ENCODE assay signal across 24 cellular contexts in genomic region chr6:116263353-116263752, GRCh38. TPM values are rescaled to one million over a fixed set of nuclear protein-coding genes. Genes with fewer than 3 reads are reported as not detected.
DNase-seq lines count a peak whose midpoint lies in the region; ATAC-seq, FAIRE-seq and TF ChIP-seq lines count a peak whose summit lies in the region.
"Had no signal": no experiment of that assay in that cellular context is flagged by ENCODE, and none has a peak within 500 bp of the region (broad histone marks: within the 10 kb centered on the region; RNA-seq: fewer than 3 reads in every experiment).

No MANE protein-coding gene starts in this region.

- POLR2A ChIA-PET in HepG2 (lab: Yijun Ruan, JAX), result no interaction called here
- POLR2A ChIA-PET in HEK293 (lab: Yijun Ruan, JAX), result no interaction called here
- POLR2A ChIA-PET in K562 (lab: Yijun Ruan, JAX), result no interaction called here

- peak; percentile 32 for FAIRE-seq in HepG2 (lab: Jason Lieb, UNC)
- FAIRE-seq in K562 (lab: Jason Lieb, UNC), result peak; percentile 48
- FAIRE-seq: A204.1, GM18507 had no signal

- BruUV-seq in HepG2 (replicated peaks; lab: Mats Ljungman, UMichigan) (no TSS peak), K562 (replicated peaks; lab: Mats Ljungman, UMichigan) (no TSS peak)

- H3K27me3 ChIP-seq in HepG2 (ENCODE audit: control insufficient read depth in 1 of 2, insufficient read depth in 2 of 2, low read length in 2 of 2) (no peaks in the 10 kb centered on the region), right lobe of liver (no peaks in the 10 kb centered on the region), K562 (ENCODE audit: control insufficient read depth in 2 of 2, insufficient read depth in 2 of 2, low read length in 2 of 2) (no peaks in the 10 kb centered on the region)
- H3K27me3 ChIP-seq: BE2C, BLaER1 had no signal

- H4K20me1 ChIP-seq in HepG2 (ENCODE audit: insufficient read depth, low read length) (no peaks in the 10 kb centered on the region), K562 (replicated peaks; ENCODE audit: control insufficient read depth, insufficient read depth, low read length) (no peaks in the 10 kb centered on the region)
- H4K20me1 ChIP-seq: BLaER1 had no signal

- TF ChIP-seq CTCF in HepG2 (CRISPR knock-in tag; IDR thresholded peaks at IDR 0.05), result no peak
- TF ChIP-seq CTCF in right lobe of liver (IDR thresholded peaks at IDR 0.05), result no peak
- TF ChIP-seq CTCF in HEK293 (tag by site-specific recombination; IDR thresholded peaks at IDR 0.05), result no peak
- no peak for TF ChIP-seq CTCF in K562 (IDR thresholded peaks at IDR 0.05 in 2 of 3, conservative IDR thresholded peaks at IDR 0.05 in 1 of 3; ENCODE audit: insufficient read depth in 2 of 3, low read depth in 1 of 3, low read length in 3 of 3)

- H3K27ac ChIP-seq in HepG2 (ENCODE audit: extremely low read length, insufficient read depth, low read length) (no peak overlapping the region), right lobe of liver (no peak overlapping the region), HEK293 (ENCODE audit: extremely low read depth, low read depth, low read length) (no peak overlapping the region), K562 (ENCODE audit: extremely low read depth, low read depth, low read length) (no peak overlapping the region)
- H3K27ac ChIP-seq: BLaER1 had no signal

- CTCF ChIA-PET in HepG2 (lab: Yijun Ruan, JAX; ENCODE audit: low intra/inter-chr PET ratio, low total read pairs), result no interaction called here
- CTCF ChIA-PET in HEK293 (lab: Yijun Ruan, JAX), result interaction anchor here (1.7 kb wide), 1 partner anchor 24 kb away, joined by 6 read pairs; no protein-coding TSS in a partner anchor
- CTCF ChIA-PET in K562 (lab: Yijun Ruan, JAX; ENCODE audit: low intra/inter-chr PET ratio), result no interaction called here

- H3K4me3 ChIP-seq in HepG2 (replicated peaks in 1 of 3; ENCODE audit: insufficient read depth in 1 of 3, low read depth in 2 of 3, low read length in 3 of 3) (no peak overlapping the region), right lobe of liver (no peak overlapping the region), HEK293 (ENCODE audit: low read depth, low read length) (no peak overlapping the region), K562 (no peak overlapping the region)
- H3K4me3 ChIP-seq: BLaER1 had no signal

- TF ChIP-seq RAD21 in HepG2 (CRISPR knock-in tag; IDR thresholded peaks at IDR 0.05) (no peak), K562 (CRISPR knock-in tag; conservative IDR thresholded peaks at IDR 0.05 in 1 of 2, IDR thresholded peaks at IDR 0.05 in 1 of 2) (no peak)

- intact Hi-C loops in HepG2 (cut with micrococcal nuclease; ENCODE audit: unreplicated experiment) (no loop called here), right lobe of liver (cut with DNase I) (no loop called here), K562 (cut with micrococcal nuclease) (no loop called here)

- 100% methylated on average over 1 of the region's 1 CpG for WGBS in HepG2 (ENCODE audit: low lambda C conversion rate)
- 100% methylated on average over 1 of the region's 1 CpG for WGBS in right lobe of liver (ENCODE audit: insufficient coverage, low coverage, low lambda C conversion rate, missing lambda C conversion rate)
- 35% methylated on average over 1 of the region's 1 CpG for WGBS in K562 (ENCODE audit: insufficient coverage, low coverage, missing lambda C conversion rate)

- in situ Hi-C loops in HepG2 (cut with HindIII; ENCODE audit: extremely low pct_ligation_motif_present, low pct_unique_long_range_greater_than_20kb), result no loop called here
- in situ Hi-C loops in K562 (cut with MboI), result loop anchor here (10.0 kb wide), 1 partner anchor 271 kb away; no protein-coding TSS in a partner anchor

- no peak for TF ChIP-seq EP300 in HepG2 (IDR thresholded peaks at IDR 0.05; ENCODE audit: low read depth in 2 of 2, low read length in 2 of 2)
- TF ChIP-seq EP300 in HepG2 (CRISPR knock-in tag; IDR thresholded peaks at IDR 0.05; ENCODE audit: borderline replicate concordance), result no peak
- no peak for TF ChIP-seq EP300 in K562 (IDR thresholded peaks at IDR 0.05; ENCODE audit: low read length)

- ATAC-seq in HepG2, result no peak
- no peak for ATAC-seq in right lobe of liver
- no peak for ATAC-seq in K562

- H3K4me1 ChIP-seq in HepG2 (ENCODE audit: insufficient read depth, low read length), result peaks cover 6% of the 10 kb centered on the region; the same call in 1 of the 2 replicates
- H3K4me1 ChIP-seq in right lobe of liver, result peaks cover 0 to under 1% (median 0%) of the 10 kb centered on the region in 4 donors
- H3K4me1 ChIP-seq in HEK293 (ENCODE audit: control insufficient read depth, insufficient read depth, low read length), result no peaks in the 10 kb centered on the region
- H3K4me1 ChIP-seq in K562 (replicated peaks in 1 of 2; ENCODE audit: control insufficient read depth in 2 of 2, insufficient read depth in 2 of 2, low read length in 2 of 2), result no peaks in the 10 kb centered on the region
- H3K4me1 ChIP-seq: BE2C had no signal

- H3K9ac ChIP-seq in HepG2 (ENCODE audit: insufficient read depth, low read depth, low read length) (no peak overlapping the region), K562 (ENCODE audit: insufficient read depth in 1 of 2, low read depth in 2 of 2, low read length in 2 of 2) (no peak overlapping the region)
- H3K9ac ChIP-seq: BLaER1 had no signal

- H3K4me2 ChIP-seq in HepG2 (ENCODE audit: low read depth, low read length) (no peak overlapping the region), K562 (ENCODE audit: insufficient read depth, low read length) (no peak overlapping the region)
- H3K4me2 ChIP-seq: BLaER1 had no signal

- DNase-seq in HepG2 (ENCODE audit: low spot score) (no peak), right lobe of liver (no peak), K562 (ENCODE audit: extremely low read depth in 1 of 4, low spot score in 3 of 4) (no peak), GM03348 (ENCODE audit: low spot score) (no peak)
- DNase-seq in stimulated activated naive CD4-positive, alpha-beta T cell (lab: John Stamatoyannopoulos, UW), result no peak
- DNase-seq: 8988T; ACHN; BE2C; C1 segment of cervical spinal cord; CD4-positive, alpha-beta memory T cell; CD4-positive, CD25-positive, alpha-beta regulatory T cell; CD8-positive, alpha-beta memory T cell; COR-L47; DMS 273 treated with DMSO at 0.1 percent for 48 hours; DMS153; DMS53; DMS79; DND-41; EL; GDM1 had no signal

- H3K79me2 ChIP-seq in HepG2 (ENCODE audit: insufficient read depth, low read length) (no peaks in the 10 kb centered on the region), K562 (ENCODE audit: control insufficient read depth, insufficient read depth, low read length) (no peaks in the 10 kb centered on the region)

- no peak overlapping the region for H2AFZ ChIP-seq in HepG2 (ENCODE audit: low read length)
- H2AFZ ChIP-seq in K562 (ENCODE audit: low read depth, low read length), result no peak overlapping the region

- TF ChIP-seq POLR2A in HepG2 (IDR thresholded peaks at IDR 0.05; ENCODE audit: insufficient read depth in 1 of 2, low read depth in 2 of 2, low read length in 2 of 2) (no peak), right lobe of liver (IDR thresholded peaks at IDR 0.05) (no peak), K562 (conservative IDR thresholded peaks at IDR 0.05) (no peak)

- no peaks in the 10 kb centered on the region; a peak in 2 of 5 replicates for H3K36me3 ChIP-seq in HepG2 (replicated peaks in 1 of 2; ENCODE audit: control insufficient read depth in 1 of 2, insufficient read depth in 2 of 2, low read length in 2 of 2)
- H3K36me3 ChIP-seq in right lobe of liver, result no peaks in the 10 kb centered on the region
- peaks cover 0 to 68% of the 10 kb centered on the region in 2 experiments; a peak in 1 of 3 replicates for H3K36me3 ChIP-seq in HEK293 (ENCODE audit: control insufficient read depth in 2 of 2, insufficient read depth in 1 of 2, low read length in 2 of 2)
- H3K36me3 ChIP-seq in K562 (ENCODE audit: control insufficient read depth, insufficient read depth, low read length), result no peaks in the 10 kb centered on the region

- H3K9me3 ChIP-seq in HepG2 (ENCODE audit: low read length), result peaks cover 11% of the 10 kb centered on the region; the same call in 1 of the 2 replicates
- H3K9me3 ChIP-seq in right lobe of liver, result no peaks in the 10 kb centered on the region
- no peaks in the 10 kb centered on the region for H3K9me3 ChIP-seq in HEK293 (ENCODE audit: control insufficient read depth, insufficient read depth, low read depth, low read length)
- no peaks in the 10 kb centered on the region for H3K9me3 ChIP-seq in K562 (replicated peaks; ENCODE audit: control insufficient read depth, insufficient read depth, low read depth, low read length)
- H3K9me3 ChIP-seq: BE2C had no signal

- H3K9me1 ChIP-seq in K562 (ENCODE audit: control insufficient read depth, insufficient read depth, low read length), result no peaks in the 10 kb centered on the region

RNA-seq across cellular contexts. Expression of gene TSPYL4, which starts 9.5 kb away (rescaled TPM):
- total RNA-seq in HepG2 (2016; rRNA removed; fragmentation: Illumina TruSeq; extraction: Trizol) (19.7 and 24.0 TPM in 2 replicates), right lobe of liver (1 to 10 TPM; 2.7 to 8.5 (median 3.5) TPM), K562 (2014; rRNA removed) (9.1 and 9.3 TPM in 2 replicates), K562 (2014; rRNA removed; fragmentation: Illumina TruSeq; extraction: Trizol) (5.3 and 6.4 TPM in 2 replicates), K562 (2015; rRNA removed; fragmentation: Illumina TruSeq; extraction: Trizol) (6.3 and 6.5 TPM in 2 replicates), K562 (2021) (10.4 and 10.9 TPM in 2 replicates)
- total RNA-seq in HepG2 (2016; cell fraction: cytosol; rRNA removed; fragmentation: Illumina TruSeq; extraction: Trizol; ENCODE audit: low read depth), result 1.1 TPM in 2 replicates
- total RNA-seq in HepG2 (2016; cell fraction: insoluble cytoplasmic fraction; rRNA removed; fragmentation: Illumina TruSeq; extraction: Trizol), result 20.0 and 20.4 TPM in 2 replicates
- 6.4 and 6.9 TPM in 2 replicates for total RNA-seq in HepG2 (2016; cell fraction: membrane; rRNA removed; fragmentation: Illumina TruSeq; extraction: Trizol)
- 18.6 and 19.0 TPM in 2 replicates for total RNA-seq in HepG2 (2016; cell fraction: nucleus; rRNA removed; fragmentation: Illumina TruSeq; extraction: Trizol)
- polyA plus RNA-seq in HepG2 (2011; rRNA removed) (18.0 and 20.4 TPM in 2 replicates), K562 (2011; rRNA removed) (18.0 and 18.7 TPM in 2 replicates), K562 (2014; fragmentation: Illumina TruSeq; extraction: Trizol) (12.1 and 13.5 TPM in 2 replicates), K562 (2014; fragmentation: Nextera tagmentation; extraction: Ambion mirVana) (under 1 TPM; 0.69 to 0.81 TPM), K562 (2014; rRNA removed) (12.9 and 13.0 TPM in 2 replicates)
- polyA plus RNA-seq in HepG2 (2011; cell fraction: cytosol; rRNA removed), result 11.2 and 16.9 TPM in 2 replicates
- polyA plus RNA-seq in HepG2 (2011; cell fraction: nucleus; rRNA removed), result 25.8 and 34.6 TPM in 2 replicates
- 15.2 and 16.7 TPM in 2 replicates for polyA plus RNA-seq in HepG2 (2012)
- polyA plus RNA-seq in HepG2 (2016; cell fraction: cytosol; fragmentation: Illumina TruSeq; extraction: Trizol; ENCODE audit: low read depth), result 0.89 and 0.94 TPM in 2 replicates
- 27.8 and 29.9 TPM in 2 replicates for polyA plus RNA-seq in HepG2 (2016; cell fraction: insoluble cytoplasmic fraction; fragmentation: Illumina TruSeq; extraction: Trizol; ENCODE audit: low read depth)
- polyA plus RNA-seq in HepG2 (2016; cell fraction: membrane; fragmentation: Illumina TruSeq; extraction: Trizol; ENCODE audit: low read depth), result 3.6 and 4.2 TPM in 2 replicates
- 31.9 and 32.8 TPM in 2 replicates for polyA plus RNA-seq in HepG2 (2016; cell fraction: nucleus; fragmentation: Illumina TruSeq; extraction: Trizol; ENCODE audit: insufficient read depth, low read depth)
- polyA minus RNA-seq in HepG2 (2011; rRNA and poly(A)+ RNA removed; ENCODE audit: low replicate concordance), result 11.2 and 20.8 TPM in 2 replicates
- polyA minus RNA-seq in HepG2 (2011; cell fraction: cytosol; rRNA and poly(A)+ RNA removed), result 8.8 and 9.8 TPM in 2 replicates
- polyA minus RNA-seq in HepG2 (2011; cell fraction: nucleus; rRNA and poly(A)+ RNA removed), result 11.8 and 15.0 TPM in 2 replicates
- total RNA-seq in K562 (2011; cell fraction: chromatin; rRNA removed; ENCODE audit: low replicate concordance), result 17.3 and 19.2 TPM in 2 replicates
- 12.0 and 12.3 TPM in 2 replicates for total RNA-seq in K562 (2011; cell fraction: nucleolus; rRNA removed)
- 16.4 and 18.7 TPM in 2 replicates for total RNA-seq in K562 (2011; cell fraction: nucleoplasm; rRNA removed)
- polyA plus RNA-seq in K562 (2011; cell fraction: cytosol; rRNA removed), result 13.8 and 21.9 TPM in 2 replicates
- 33.6 and 39.4 TPM in 2 replicates for polyA plus RNA-seq in K562 (2011; cell fraction: nucleus; rRNA removed)
- polyA plus RNA-seq in K562 (2012), result 9.2 and 11.1 TPM in 2 replicates
- polyA minus RNA-seq in K562 (2011; rRNA and poly(A)+ RNA removed), result 14.5 and 16.2 TPM in 2 replicates
- 5.5 and 5.6 TPM in 2 replicates for polyA minus RNA-seq in K562 (2011; cell fraction: cytosol; rRNA and poly(A)+ RNA removed)
- 7.8 and 12.4 TPM in 2 replicates for polyA minus RNA-seq in K562 (2011; cell fraction: nucleus; rRNA and poly(A)+ RNA removed)

RNA-seq across cellular contexts. Expression of gene TSPYL1, which starts 16.4 kb away (rescaled TPM):
- total RNA-seq in HepG2 (2016; rRNA removed; fragmentation: Illumina TruSeq; extraction: Trizol), result 93.0 and 102 TPM in 2 replicates
- total RNA-seq in HepG2 (2016; cell fraction: cytosol; rRNA removed; fragmentation: Illumina TruSeq; extraction: Trizol; ENCODE audit: low read depth), result 6.2 and 7.3 TPM in 2 replicates
- total RNA-seq in HepG2 (2016; cell fraction: insoluble cytoplasmic fraction; rRNA removed; fragmentation: Illumina TruSeq; extraction: Trizol), result 86.9 and 96.9 TPM in 2 replicates
- 27.1 and 29.7 TPM in 2 replicates for total RNA-seq in HepG2 (2016; cell fraction: membrane; rRNA removed; fragmentation: Illumina TruSeq; extraction: Trizol)
- 43.2 and 44.5 TPM in 2 replicates for total RNA-seq in HepG2 (2016; cell fraction: nucleus; rRNA removed; fragmentation: Illumina TruSeq; extraction: Trizol)
- 28.3 and 33.0 TPM in 2 replicates for polyA plus RNA-seq in HepG2 (2011; rRNA removed)
- 20.4 and 29.5 TPM in 2 replicates for polyA plus RNA-seq in HepG2 (2011; cell fraction: cytosol; rRNA removed)
- polyA plus RNA-seq in HepG2 (2011; cell fraction: nucleus; rRNA removed), result 10.7 and 13.8 TPM in 2 replicates
- polyA plus RNA-seq in HepG2 (2012), result 34.7 and 37.0 TPM in 2 replicates
- 3.1 and 3.8 TPM in 2 replicates for polyA plus RNA-seq in HepG2 (2016; cell fraction: cytosol; fragmentation: Illumina TruSeq; extraction: Trizol; ENCODE audit: low read depth)
- polyA plus RNA-seq in HepG2 (2016; cell fraction: insoluble cytoplasmic fraction; fragmentation: Illumina TruSeq; extraction: Trizol; ENCODE audit: low read depth), result 70.1 and 81.8 TPM in 2 replicates
- polyA plus RNA-seq in HepG2 (2016; cell fraction: membrane; fragmentation: Illumina TruSeq; extraction: Trizol; ENCODE audit: low read depth), result 12.6 and 14.3 TPM in 2 replicates
- polyA plus RNA-seq in HepG2 (2016; cell fraction: nucleus; fragmentation: Illumina TruSeq; extraction: Trizol; ENCODE audit: insufficient read depth, low read depth), result 43.9 and 44.2 TPM in 2 replicates
- polyA minus RNA-seq in HepG2 (2011; rRNA and poly(A)+ RNA removed; ENCODE audit: low replicate concordance), result 96.9 and 99.6 TPM in 2 replicates
- polyA minus RNA-seq in HepG2 (2011; cell fraction: cytosol; rRNA and poly(A)+ RNA removed), result 45.5 and 51.8 TPM in 2 replicates
- polyA minus RNA-seq in HepG2 (2011; cell fraction: nucleus; rRNA and poly(A)+ RNA removed), result 24.7 and 35.2 TPM in 2 replicates
- 10 to 100 TPM; 29.1 to 70.4 (median 50.9) TPM for total RNA-seq in right lobe of liver
- 23.0 and 28.7 TPM in 2 replicates for total RNA-seq in K562 (2011; cell fraction: chromatin; rRNA removed; ENCODE audit: low replicate concordance)
- total RNA-seq in K562 (2011; cell fraction: nucleolus; rRNA removed), result 18.7 and 19.7 TPM in 2 replicates
- 25.7 and 28.0 TPM in 2 replicates for total RNA-seq in K562 (2011; cell fraction: nucleoplasm; rRNA removed)
- total RNA-seq in K562 (2014; rRNA removed), result 42.7 and 47.8 TPM in 2 replicates
- total RNA-seq in K562 (2014; rRNA removed; fragmentation: Illumina TruSeq; extraction: Trizol), result 44.8 and 47.9 TPM in 2 replicates
- 47.8 and 49.3 TPM in 2 replicates for total RNA-seq in K562 (2015; rRNA removed; fragmentation: Illumina TruSeq; extraction: Trizol)
- 52.9 and 56.8 TPM in 2 replicates for total RNA-seq in K562 (2021)
- polyA plus RNA-seq in K562 (2011; rRNA removed), result 28.2 and 28.5 TPM in 2 replicates
- polyA plus RNA-seq in K562 (2011; cell fraction: cytosol; rRNA removed), result 19.4 and 29.6 TPM in 2 replicates
- 12.0 and 15.8 TPM in 2 replicates for polyA plus RNA-seq in K562 (2011; cell fraction: nucleus; rRNA removed)
- 30.5 and 39.5 TPM in 2 replicates for polyA plus RNA-seq in K562 (2012)
- 33.9 and 36.6 TPM in 2 replicates for polyA plus RNA-seq in K562 (2014; fragmentation: Illumina TruSeq; extraction: Trizol)
- polyA plus RNA-seq in K562 (2014; fragmentation: Nextera tagmentation; extraction: Ambion mirVana), result 10 to 100 TPM; 26.1 to 37.9 TPM
- 23.1 and 26.6 TPM in 2 replicates for polyA plus RNA-seq in K562 (2014; rRNA removed)
- 65.9 and 69.6 TPM in 2 replicates for polyA minus RNA-seq in K562 (2011; rRNA and poly(A)+ RNA removed)
- polyA minus RNA-seq in K562 (2011; cell fraction: cytosol; rRNA and poly(A)+ RNA removed), result 26.6 and 31.6 TPM in 2 replicates
- polyA minus RNA-seq in K562 (2011; cell fraction: nucleus; rRNA and poly(A)+ RNA removed), result 8.6 and 20.3 TPM in 2 replicates
